8 cellular contexts compared by ENCODE assay signal in genomic region chr3:53709856-53710674, GRCh38.
DNase-seq lines count a peak whose midpoint lies in the region; ATAC-seq and TF ChIP-seq lines count a peak whose summit lies in the region.

No MANE protein-coding gene starts in this region.

- H3K4me3 ChIP-seq in MG63 (no peak overlapping the region), SU-DHL-6 (ENCODE audit: insufficient read depth, low read length, poor library complexity, severe bottlenecking) (no peak overlapping the region), adipocyte (ENCODE audit: low read length) (no peak overlapping the region), heart right ventricle (no peak overlapping the region), psoas muscle (no peak overlapping the region)

- H3K4me1 ChIP-seq in adipocyte (ENCODE audit: control insufficient read depth, insufficient read depth, low read length) (peaks cover 25% of the 10 kb centered on the region), heart right ventricle (peaks cover 0 to 42% (median 12%) of the 10 kb centered on the region in 9 donors), psoas muscle (no peaks in the 10 kb centered on the region)

- H2AFZ ChIP-seq in SU-DHL-6 (ENCODE audit: low read depth, low read length, severe bottlenecking): peak overlapping the region; percentile 27

- no peaks in the 10 kb centered on the region for H3K36me3 ChIP-seq in MG63
- H3K36me3 ChIP-seq in SU-DHL-6 (ENCODE audit: low read length): no peaks in the 10 kb centered on the region
- no peaks in the 10 kb centered on the region for H3K36me3 ChIP-seq in adipocyte (ENCODE audit: control insufficient read depth, insufficient read depth, low read length, severe bottlenecking)
- H3K36me3 ChIP-seq in heart right ventricle: no peaks in the 10 kb centered on the region
- H3K36me3 ChIP-seq in psoas muscle (ENCODE audit: insufficient read depth in 1 of 2, low read depth in 1 of 2): no peaks in the 10 kb centered on the region

- H3K9me3 ChIP-seq in MG63 (no peaks in the 10 kb centered on the region), SU-DHL-6 (ENCODE audit: insufficient read depth, low read length) (no peaks in the 10 kb centered on the region), adipocyte (ENCODE audit: control insufficient read depth, low read length) (no peaks in the 10 kb centered on the region), heart right ventricle (no peaks in the 10 kb centered on the region), psoas muscle (no peaks in the 10 kb centered on the region)

- WGBS in heart right ventricle, 2 donors: 14 to 15% methylated on average over 11 of the region's 11 CpGs
- 14 to 18% (median 17%) methylated on average over 11 of the region's 11 CpGs for WGBS in psoas muscle, 3 donors

- intact Hi-C loops in heart right ventricle (cut with DNase I): loop anchor here in 9 of 10 donors (2.0 to 10.0 kb wide), 12 partner anchors 33 to 488 kb away; no protein-coding TSS in a partner anchor
- intact Hi-C loops in psoas muscle (cut with DNase I): loop anchor here (1.0 to 10.0 kb wide), 6 partner anchors 31 to 411 kb away; no protein-coding TSS in a partner anchor

- H3K27ac ChIP-seq in SU-DHL-6 (ENCODE audit: low read depth, low read length) (no peak overlapping the region), heart right ventricle (peak overlapping the region in 1 of 10 donors; percentile 65), psoas muscle (no peak overlapping the region)

- H3K27me3 ChIP-seq in MG63 (no peaks in the 10 kb centered on the region), SU-DHL-6 (ENCODE audit: low read length) (no peaks in the 10 kb centered on the region), adipocyte (replicated peaks; ENCODE audit: control insufficient read depth, insufficient read depth, low read length) (no peaks in the 10 kb centered on the region), heart right ventricle (no peaks in the 10 kb centered on the region), psoas muscle (ENCODE audit: insufficient read depth in 3 of 3, low read length in 2 of 3) (no peaks in the 10 kb centered on the region)

- H3K9me2 ChIP-seq in SU-DHL-6 (replicated peaks; ENCODE audit: insufficient read depth, low read length): no peaks in the 10 kb centered on the region

- no peak overlapping the region for H3K4me2 ChIP-seq in SU-DHL-6 (ENCODE audit: low read depth, low read length, poor library complexity, severe bottlenecking)

- no peaks in the 10 kb centered on the region for H3F3A ChIP-seq in SU-DHL-6 (ENCODE audit: insufficient read depth)

- no peak overlapping the region for H3K9ac ChIP-seq in SU-DHL-6 (ENCODE audit: low read length)
- H3K9ac ChIP-seq in adipocyte (ENCODE audit: low read length): no peak overlapping the region

- DNase-seq in CD1c-positive myeloid dendritic cell (ENCODE audit: extremely low spot score): peak; percentile 75
- DNase-seq in MG63: peak; percentile 54
- DNase-seq in adipocyte (ENCODE audit: low read depth): peak; percentile 90
- DNase-seq in heart right ventricle: peak; percentile 58 to 60
- peak; percentile 63 to 83 for DNase-seq in psoas muscle

- H4K20me1 ChIP-seq in SU-DHL-6 (ENCODE audit: low read depth, low read length): no peaks in the 10 kb centered on the region

- H3K79me2 ChIP-seq in SU-DHL-6 (ENCODE audit: insufficient read depth, low read length): no peaks in the 10 kb centered on the region

- peak; percentile 71 for TF ChIP-seq CTCF in SU-DHL-6 (IDR thresholded peaks at IDR 0.05; ENCODE audit: insufficient read depth, low read length, poor library complexity, severe bottlenecking)
- TF ChIP-seq CTCF in heart right ventricle (IDR thresholded peaks at IDR 0.05): peak; percentile 54 to 82 (median 79)
- TF ChIP-seq CTCF in psoas muscle (IDR thresholded peaks at IDR 0.05): peak; percentile 76

- ATAC-seq in GM21360 (IDR thresholded peaks at IDR 0.05; ENCODE audit: unreplicated experiment): peak; percentile 81
- peak; percentile 55 to 78 (median 72) for ATAC-seq in heart right ventricle
- peak; percentile 89 to 98 (median 94) for ATAC-seq in psoas muscle
- no peak for ATAC-seq in HG03460 (IDR thresholded peaks at IDR 0.05; ENCODE audit: unreplicated experiment)
